8 cellular contexts compared by ENCODE assay signal in genomic region chr1:33127001-33127823, GRCh38. TPM values are rescaled to one million over a fixed set of nuclear protein-coding genes. Genes with fewer than 3 reads are reported as not detected.
DNase-seq lines count a peak whose midpoint lies in the region; ATAC-seq and TF ChIP-seq lines count a peak whose summit lies in the region.

No MANE protein-coding gene starts in this region.

- peak overlapping the region; percentile 97 for H3K27ac Mint-ChIP-seq in activated naive CD8-positive, alpha-beta T cell

- peak overlapping the region; percentile 93 for H2AFZ ChIP-seq in SK-N-SH (ENCODE audit: low read depth)

- peak overlapping the region; percentile 97 for H3K9ac ChIP-seq in SK-N-SH

- H3K9me2 ChIP-seq in SK-N-SH = no peaks in the 10 kb centered on the region

- H3K4me1 ChIP-seq in SK-N-SH (ENCODE audit: control insufficient read depth in 1 of 2, insufficient read depth in 2 of 2, low read depth in 1 of 2, low read length in 1 of 2) = peaks cover 12% of the 10 kb centered on the region in 2 experiments
- H3K4me1 ChIP-seq in thoracic aorta (ENCODE audit: control insufficient read depth in 1 of 2, low read depth in 2 of 2) = peaks cover 13 to 17% of the 10 kb centered on the region in 2 donors

- TF ChIP-seq RAD21 in SK-N-SH (IDR thresholded peaks at IDR 0.05; ENCODE audit: low read length) = peak; percentile 36; the same call in 1 of the 2 replicates

- H3F3A ChIP-seq in SK-N-SH (replicated peaks; ENCODE audit: insufficient read depth) = peaks cover 7% of the 10 kb centered on the region

- H3K27me3 ChIP-seq in SK-N-SH (ENCODE audit: insufficient read depth) (no peaks in the 10 kb centered on the region), thoracic aorta (replicated peaks; ENCODE audit: insufficient read depth) (no peaks in the 10 kb centered on the region)

- peaks cover 7% of the 10 kb centered on the region for H3K36me3 Mint-ChIP-seq in activated naive CD8-positive, alpha-beta T cell

- peak overlapping the region; percentile 92 to 94 for H3K4me3 ChIP-seq in SK-N-SH (ENCODE audit: low read depth in 2 of 2, low read length in 1 of 2)
- H3K4me3 ChIP-seq in thoracic aorta = peak overlapping the region; percentile 76

- H3K9me3 ChIP-seq in SK-N-SH (no peaks in the 10 kb centered on the region), thoracic aorta (no peaks in the 10 kb centered on the region)

- no peaks in the 10 kb centered on the region for H3K27me3 Mint-ChIP-seq in activated naive CD8-positive, alpha-beta T cell

- peak overlapping the region; percentile 91 for H3K4me2 ChIP-seq in SK-N-SH

- CTCF ChIA-PET in SK-N-SH (lab: Yijun Ruan, JAX) = interaction anchor here (0.6 to 4.0 kb wide), 38 partner anchors 9 to 506 kb away, joined by 3 to 19 read pairs (median 4); partner anchors contain the start of gene TRIM62

- TF ChIP-seq EP300 in SK-N-SH (IDR thresholded peaks at IDR 0.05; ENCODE audit: borderline replicate concordance in 1 of 2, low read depth in 1 of 2, low read length in 1 of 2) = peak; percentile 24 to 58; a peak in 1 of 4 replicates

- no peaks in the 10 kb centered on the region for H4K20me1 ChIP-seq in SK-N-SH (ENCODE audit: insufficient read depth)

- H3K4me1 Mint-ChIP-seq in activated naive CD8-positive, alpha-beta T cell (ENCODE audit: low read depth) = peaks cover 48% of the 10 kb centered on the region

- POLR2A ChIA-PET in SK-N-SH (lab: Yijun Ruan, JAX) = interaction anchor here (0.7 to 2.2 kb wide), 12 partner anchors 10 to 791 kb away, joined by 3 to 14 read pairs (median 4); partner anchors contain the start of genes MARCKSL1 and TRIM62

- H3K27ac ChIP-seq in SK-N-SH (ENCODE audit: low read depth in 2 of 2, low read length in 1 of 2) (peak overlapping the region; percentile 96 to 98), thoracic aorta (peak overlapping the region; percentile 86 to 87)

- H3K36me3 ChIP-seq in SK-N-SH (replicated peaks in 1 of 2; ENCODE audit: control insufficient read depth in 1 of 2, insufficient read depth in 2 of 2, low read length in 1 of 2) (no peaks in the 10 kb centered on the region), thoracic aorta (no peaks in the 10 kb centered on the region)

- no peaks in the 10 kb centered on the region for H3K9me3 Mint-ChIP-seq in activated naive CD8-positive, alpha-beta T cell (ENCODE audit: low read depth)

- peaks cover 21% of the 10 kb centered on the region for H3K79me2 ChIP-seq in SK-N-SH (ENCODE audit: insufficient read depth)

- peak overlapping the region; percentile 96 for H3K4me3 Mint-ChIP-seq in activated naive CD8-positive, alpha-beta T cell

- DNase-seq in NCI-H1048 (lab: John Stamatoyannopoulos, UW) (peak; percentile 99), SK-N-SH (peak; percentile 91), glomerular visceral epithelial cell (ENCODE audit: extremely low spot score) (peak; percentile 99), omental fat pad (ENCODE audit: low spot score) (peak; percentile 92), thoracic aorta (ENCODE audit: low spot score) (peak; percentile 99)

- 2% methylated on average over 39 of the region's 44 CpGs for WGBS in SK-N-SH (ENCODE audit: low lambda C conversion rate)

- TF ChIP-seq CTCF in SK-N-SH (IDR thresholded peaks at IDR 0.05) (peak; percentile 95), omental fat pad (IDR thresholded peaks at IDR 0.05) (peak in 2 of 3 donors; percentile 40 to 42), thoracic aorta (IDR thresholded peaks at IDR 0.05) (peak; percentile 74)

- TF ChIP-seq POLR2A in GM10847 (IDR thresholded peaks at IDR 0.05; ENCODE audit: extremely low read depth, insufficient read length) = peak; percentile 73

- ATAC-seq in HG02588 (IDR thresholded peaks at IDR 0.05; ENCODE audit: unreplicated experiment) (peak; percentile 94), omental fat pad (ENCODE audit: low FRiP score) (peak; percentile 99), thoracic aorta (ENCODE audit: insufficient number of reproducible peaks, low FRiP score, low read depth) (peak; percentile 100)

TF ChIP-seq in SK-N-SH, 30 proteins besides CTCF, POLR2A, EP300 and RAD21 (continues in another document):
- peak; percentile 14; the same call in 1 of the 2 replicates for TF ChIP-seq ZBTB33 (IDR thresholded peaks at IDR 0.05; ENCODE audit: borderline replicate concordance, low read depth)
- peak; percentile 32; the same call in 1 of the 2 replicates for TF ChIP-seq MXI1 (IDR thresholded peaks at IDR 0.05; ENCODE audit: low read depth, low read length)
- peak; percentile 99 for TF ChIP-seq MAX (IDR thresholded peaks at IDR 0.05; ENCODE audit: low read depth)
- no peak; the same call in 1 of the 2 replicates for TF ChIP-seq FOSL2 (IDR thresholded peaks at IDR 0.05; ENCODE audit: borderline replicate concordance, low read depth)
- peak; percentile 88 for TF ChIP-seq GATA2 (CRISPR knock-in tag; IDR thresholded peaks at IDR 0.05)
- TF ChIP-seq RCOR1 (IDR thresholded peaks at IDR 0.05; ENCODE audit: low read length) = peak; percentile 45
- peak; percentile 98 for TF ChIP-seq ELF1 (IDR thresholded peaks at IDR 0.05)
- no peak for TF ChIP-seq FOXJ3 (CRISPR knock-in tag; IDR thresholded peaks at IDR 0.05)
- peak; percentile 98 for TF ChIP-seq GABPA (IDR thresholded peaks at IDR 0.05; ENCODE audit: low read depth)
- TF ChIP-seq NFIC (IDR thresholded peaks at IDR 0.05; ENCODE audit: borderline replicate concordance) = peak; percentile 50; the same call in 1 of the 2 replicates
- peak; percentile 53; the same call in 1 of the 2 replicates for TF ChIP-seq SIN3A (IDR thresholded peaks at IDR 0.05; ENCODE audit: borderline replicate concordance, low read depth, low read length)
- no peak for TF ChIP-seq USF2 (IDR thresholded peaks at IDR 0.05; ENCODE audit: borderline replicate concordance, low read depth, low read length)
- TF ChIP-seq EZH2phosphoT487 (IDR thresholded peaks at IDR 0.05; ENCODE audit: borderline replicate concordance, low read depth) = no peak
- no peak for TF ChIP-seq FOXM1 (IDR thresholded peaks at IDR 0.05; ENCODE audit: low read depth)
- TF ChIP-seq RFX5 (IDR thresholded peaks at IDR 0.05; ENCODE audit: low read length) = peak; percentile 82
- peak; percentile 45 for TF ChIP-seq IRF3 (IDR thresholded peaks at IDR 0.05; ENCODE audit: low read depth, low read length)
- TF ChIP-seq RXRA (IDR thresholded peaks at IDR 0.05; ENCODE audit: borderline replicate concordance, low read depth) = peak; percentile 70; the same call in 1 of the 2 replicates
- TF ChIP-seq USF1 (IDR thresholded peaks at IDR 0.05; ENCODE audit: borderline replicate concordance, low read depth) = no peak
- peak; percentile 97 for TF ChIP-seq POLR2AphosphoS5 (IDR thresholded peaks at IDR 0.05; ENCODE audit: low read depth, low read length)
- TF ChIP-seq JUND (IDR thresholded peaks at IDR 0.05) = 0 out of 2 replicates have a peak, but pooled peaks have one; percentile 4

RNA-seq across cellular contexts. Expression of gene AZIN2, which starts 46.3 kb away (rescaled TPM):
- polyA plus RNA-seq in SK-N-SH (2012; rRNA removed) = 17.8 and 20.6 TPM in 2 replicates
- 9.1 and 13.7 TPM in 2 replicates for polyA plus RNA-seq in SK-N-SH (2012; cell fraction: cytosol; rRNA removed)
- polyA plus RNA-seq in SK-N-SH (2012; cell fraction: nucleus; rRNA removed) = 50.0 and 58.2 TPM in 2 replicates
- 1 to 10 TPM; 1.8 to 5.3 (median 3.5) TPM for total RNA-seq in omental fat pad
- 1 to 10 TPM; 5.6 to 6.2 TPM for total RNA-seq in thoracic aorta

RNA-seq across cellular contexts. Expression of gene TRIM62, which starts 54.6 kb away (rescaled TPM):
- polyA plus RNA-seq in SK-N-SH (2012; rRNA removed) = 2.5 and 4.4 TPM in 2 replicates
- 1.8 and 2.7 TPM in 2 replicates for polyA plus RNA-seq in SK-N-SH (2012; cell fraction: cytosol; rRNA removed)
- polyA plus RNA-seq in SK-N-SH (2012; cell fraction: nucleus; rRNA removed) = 8.0 and 8.7 TPM in 2 replicates
- total RNA-seq in omental fat pad (1 to 10 TPM; 2.7 to 6.3 (median 3.6) TPM), thoracic aorta (10 to 100 TPM; 13.0 to 14.0 TPM)

Comparison
In these comparisons a context has a peak if more than half of its experiments do, and no peak if none do; other contexts are left out.
1. Peak in every context shown above with its lines: DNase-seq, ATAC-seq, H3K4me3 ChIP-seq and H3K27ac ChIP-seq.
2. CTCF ChIP-seq: peak in every context shown above with its lines; median percentile 95 in SK-N-SH; 74 in thoracic aorta; 41 in omental fat pad.